32 cellular contexts compared by ENCODE assay signal in genomic region chr1:14420686-14421085, GRCh38.
"Had no signal": no experiment of that assay in that cellular context is flagged by ENCODE, and none has a peak within 500 bp of the region (broad histone marks: within the 10 kb centered on the region; RNA-seq: fewer than 3 reads in every experiment).

No MANE protein-coding gene starts in this region.

- H3K36me3 ChIP-seq: adrenal gland, brain microvascular endothelial cell, breast epithelium had no signal

- H3K4me3 ChIP-seq: adrenal gland, body of pancreas, breast epithelium had no signal

- DNase-seq: activated B cell treated with CpG ODN at 0.5 μM for 24 hours; activated CD4-positive, alpha-beta memory T cell treated with anti-CD3 and anti-CD28 coated beads for 36 hours; activated CD4-positive, alpha-beta T cell treated with anti-CD3 and anti-CD28 coated beads for 4 hours; activated CD4-positive, alpha-beta T cell treated with anti-CD3 and anti-CD28 coated beads, Interleukin-2, amount 10 ng/mL, durations not matched to agents 24 days and 14 days; activated CD4-positive, alpha-beta T cell treated with anti-CD3 and anti-CD28 coated beads, Interleukin-2, amount 50 U/mL, for 1 hour; activated CD4-positive, alpha-beta T cell treated with anti-CD3 and anti-CD28 coated beads, Interleukin-2, amount 50 U/mL, for 4 hours; activated CD4-positive, CD25-positive, alpha-beta regulatory T cell treated with anti-CD3 and anti-CD28 coated beads, Interleukin-2, amount 50 U/mL, for 72 hours; activated CD8-positive, alpha-beta memory T cell treated with anti-CD3 and anti-CD28 coated beads, Interleukin-2, amount 50 U/mL, for 4 hours; activated CD8-positive, alpha-beta T cell treated with anti-CD3 and anti-CD28 coated beads for 36 hours; activated effector memory CD4-positive, alpha-beta T cell treated with anti-CD3 and anti-CD28 coated beads, Interleukin-2, amount 50 U/mL, for 16 hours; activated gamma-delta T cell treated with Interleukin-2 at 50 U/mL for 16 hours; activated naive CD4-positive, alpha-beta T cell; activated naive CD4-positive, alpha-beta T cell treated with anti-CD3 and anti-CD28 coated beads for 36 hours; activated naive CD4-positive, alpha-beta T cell treated with anti-CD3 and anti-CD28 coated beads, Interleukin-2, amount 50 U/mL, for 16 hours; activated naive CD8-positive, alpha-beta T cell treated with anti-CD3 and anti-CD28 coated beads for 36 hours; activated T-cell treated with anti-CD3 and anti-CD28 coated beads for 4 hours; activated T-cell treated with anti-CD3 and anti-CD28 coated beads, Interleukin-2, amount 50 U/mL, for 1 hour; activated T-cell treated with anti-CD3 and anti-CD28 coated beads, Interleukin-2, amount 50 U/mL, for 4 hours; activated T-cell treated with anti-CD3 and anti-CD28 coated beads, Interleukin-2, amount 50 U/mL, for 72 hours; adrenal gland; amniotic stem cell; aorta; body of pancreas; brain microvascular endothelial cell; central memory CD4-positive, alpha-beta T cell; T-helper 1 cell; T-helper 2 cell; T-helper 9 cell had no signal

- H3K9me3 ChIP-seq: adrenal gland, body of pancreas, breast epithelium had no signal

- H3K27ac ChIP-seq: adrenal gland, body of pancreas, brain microvascular endothelial cell, VCaP had no signal

- ATAC-seq: activated CD8-positive, alpha-beta T cell treated with anti-CD3 and anti-CD28 coated beads for 36 hours; activated naive CD4-positive, alpha-beta T cell treated with anti-CD3 and anti-CD28 coated beads, Interleukin-2, amount 50 U/mL, for 72 hours; activated T-cell treated with anti-CD3 and anti-CD28 coated beads, Interleukin-2, amount 50 U/mL, for 4 hours; activated T-cell treated with anti-CD3 and anti-CD28 coated beads, Interleukin-2, amount 50 U/mL, for 72 hours; activated T-helper 17 cell treated with anti-CD3 and anti-CD28 coated beads, Interleukin-2, amount 50 U/mL, for 72 hours; body of pancreas had no signal

- H3K4me1 ChIP-seq: adrenal gland, body of pancreas, breast epithelium had no signal

- H3K27me3 ChIP-seq: adrenal gland, body of pancreas, brain microvascular endothelial cell, breast epithelium had no signal
